In the genomic region with DNA sequence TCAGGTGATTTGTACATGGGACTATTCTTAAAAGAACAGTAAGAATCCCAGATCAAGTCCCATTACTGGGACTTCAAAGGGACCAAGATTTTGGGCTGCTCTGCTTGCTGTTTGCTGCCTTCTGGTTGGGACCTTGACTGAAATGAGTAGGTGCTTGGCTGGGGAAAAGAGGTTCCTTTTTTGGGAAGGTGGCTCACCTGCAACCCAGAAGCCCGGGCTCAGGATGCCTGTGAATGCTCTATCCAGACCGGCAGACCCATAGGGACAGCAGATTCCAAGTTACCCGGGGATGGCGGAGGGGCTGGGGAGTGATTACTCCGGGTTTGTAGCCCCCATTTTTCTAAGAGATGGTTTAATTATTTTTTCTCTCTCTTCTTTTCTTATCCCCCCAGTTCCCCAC, we compare ENCODE assay signal across 27 cellular contexts.
"Had no signal": no experiment of that assay in that cellular context is flagged by ENCODE, and none has a peak within 500 bp of the region (broad histone marks: within the 10 kb centered on the region; RNA-seq: fewer than 3 reads in every experiment).

No MANE protein-coding gene starts in this region.

- H3K4me1 ChIP-seq: foreskin keratinocyte, gastrocnemius medialis had no signal

- H3K9me3 ChIP-seq: gastrocnemius medialis had no signal

- DNase-seq: activated B cell treated with CpG ODN at 0.5 μM for 24 hours; activated CD4-positive, alpha-beta T cell treated with anti-CD3 and anti-CD28 coated beads for 48 hours; activated CD4-positive, alpha-beta T cell treated with anti-CD3 and anti-CD28 coated beads, Interleukin-2, amount 50 U/mL, for 1 hour; activated CD4-positive, alpha-beta T cell treated with anti-CD3 and anti-CD28 coated beads, Interleukin-2, amount 50 U/mL, for 48 hours; activated CD8-positive, alpha-beta memory T cell treated with anti-CD3 and anti-CD28 coated beads for 24 hours; activated CD8-positive, alpha-beta T cell treated with anti-CD3 and anti-CD28 coated beads for 36 hours; activated effector memory CD4-positive, alpha-beta T cell treated with Interleukin-2 at 50 U/mL for 16 hours; activated gamma-delta T cell treated with Interleukin-2 at 50 U/mL for 16 hours; activated naive CD4-positive, alpha-beta T cell treated with anti-CD3 and anti-CD28 coated beads, Interleukin-2, amount 50 U/mL, for 16 hours; activated naive CD4-positive, alpha-beta T cell treated with Interleukin-2 at 50 U/mL for 16 hours; activated T-cell treated with anti-CD3 and anti-CD28 coated beads, Interleukin-2, amount 50 U/mL, for 4 hours; amniotic stem cell; anterior cingulate cortex; brain microvascular endothelial cell; cortex of kidney; dermis blood vessel endothelial cell; effector CD8-positive, alpha-beta T cell; foreskin keratinocyte; gastrocnemius medialis; glutamatergic neuron; T-helper 1 cell; T-helper 17 cell; T1000; WERI-Rb-1 had no signal

- H3K27ac ChIP-seq: brain microvascular endothelial cell, foreskin keratinocyte, gastrocnemius medialis, WERI-Rb-1 had no signal

- H3K27me3 ChIP-seq: brain microvascular endothelial cell, gastrocnemius medialis had no signal

- H3K36me3 ChIP-seq: brain microvascular endothelial cell, gastrocnemius medialis, WERI-Rb-1 had no signal

- H3K4me3 ChIP-seq: gastrocnemius medialis had no signal

- ATAC-seq: activated CD4-positive, CD25-positive, alpha-beta regulatory T cell treated with anti-CD3 and anti-CD28 coated beads, Interleukin-2, amount 50 U/mL, for 24 hours; activated CD8-positive, alpha-beta T cell treated with anti-CD3 and anti-CD28 coated beads for 36 hours; activated T-cell treated with anti-CD3 and anti-CD28 coated beads, Interleukin-2, amount 50 U/mL, for 4 hours; activated T-helper 17 cell treated with anti-CD3 and anti-CD28 coated beads, Interleukin-2, amount 50 U/mL, for 72 hours; esophagus mucosa; foreskin keratinocyte; gastrocnemius medialis; T-helper 17 cell had no signal
